In the genomic region with DNA sequence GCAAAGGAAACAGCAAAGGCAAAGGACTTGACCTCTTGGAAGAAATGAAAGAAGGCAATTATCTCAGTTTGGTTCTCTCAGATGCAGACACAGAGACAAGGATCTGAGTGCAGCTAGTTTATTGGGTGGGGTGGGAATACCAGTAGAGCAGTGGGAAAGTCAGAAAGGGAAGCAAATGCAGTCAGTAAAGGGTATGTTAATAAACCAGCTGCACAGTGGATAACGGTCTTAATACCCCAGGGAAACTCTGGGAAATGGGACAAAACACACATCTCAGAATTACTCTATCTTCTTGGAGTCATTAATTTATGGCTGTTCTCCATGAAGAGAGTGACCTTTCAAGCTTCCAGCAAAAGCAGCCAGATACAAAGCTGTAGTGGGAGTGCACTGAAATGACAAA, we compare ENCODE assay signal across 22 cellular contexts.
"Had no signal": no experiment of that assay in that cellular context is flagged by ENCODE, and none has a peak within 500 bp of the region (broad histone marks: within the 10 kb centered on the region; RNA-seq: fewer than 3 reads in every experiment).

No MANE protein-coding gene starts in this region.

- ATAC-seq: activated T-helper 17 cell treated with anti-CD3 and anti-CD28 coated beads, Interleukin-2, amount 50 U/mL, for 72 hours; PC-3; T-cell had no signal

- H3K4me1 Mint-ChIP-seq: activated CD4-positive, alpha-beta memory T cell treated with anti-CD3 and anti-CD28 coated beads, Interleukin-2, amount 10 ng/mL, durations not matched to agents 7 days and 5 days; activated CD4-positive, alpha-beta T cell treated with anti-CD3 and anti-CD28 coated beads, Interleukin-2, amount 10 ng/mL, durations not matched to agents 7 days and 5 days; activated T-helper 17 cell treated with anti-CD3 and anti-CD28 coated beads, Interleukin-2, amount 50 U/mL, for 72 hours; T-cell had no signal

- H3K36me3 Mint-ChIP-seq: activated naive CD8-positive, alpha-beta T cell; T-cell had no signal

- H3K27ac Mint-ChIP-seq: activated CD4-positive, alpha-beta memory T cell treated with anti-CD3 and anti-CD28 coated beads, Interleukin-2, amount 10 ng/mL, durations not matched to agents 7 days and 5 days; activated CD4-positive, alpha-beta T cell treated with anti-CD3 and anti-CD28 coated beads, Interleukin-2, amount 10 ng/mL, durations not matched to agents 7 days and 5 days; activated naive CD4-positive, alpha-beta T cell treated with anti-CD3 and anti-CD28 coated beads for 36 hours; activated naive CD8-positive, alpha-beta T cell; activated T-helper 17 cell treated with anti-CD3 and anti-CD28 coated beads, Interleukin-2, amount 50 U/mL, for 72 hours; T-cell had no signal

- H3K4me3 Mint-ChIP-seq: activated CD4-positive, alpha-beta memory T cell treated with anti-CD3 and anti-CD28 coated beads, Interleukin-2, amount 10 ng/mL, durations not matched to agents 7 days and 5 days; activated CD4-positive, alpha-beta T cell treated with anti-CD3 and anti-CD28 coated beads, Interleukin-2, amount 10 ng/mL, durations not matched to agents 7 days and 5 days; activated naive CD4-positive, alpha-beta T cell treated with anti-CD3 and anti-CD28 coated beads for 36 hours; activated naive CD8-positive, alpha-beta T cell; activated T-helper 17 cell treated with anti-CD3 and anti-CD28 coated beads, Interleukin-2, amount 50 U/mL, for 72 hours; T-cell had no signal

- H3K9me3 Mint-ChIP-seq: activated CD4-positive, alpha-beta memory T cell treated with anti-CD3 and anti-CD28 coated beads, Interleukin-2, amount 10 ng/mL, durations not matched to agents 7 days and 5 days; activated CD4-positive, alpha-beta T cell treated with anti-CD3 and anti-CD28 coated beads, Interleukin-2, amount 10 ng/mL, durations not matched to agents 7 days and 5 days; activated naive CD4-positive, alpha-beta T cell treated with anti-CD3 and anti-CD28 coated beads for 36 hours; activated T-helper 17 cell treated with anti-CD3 and anti-CD28 coated beads, Interleukin-2, amount 50 U/mL, for 72 hours; T-cell had no signal

- H3K27ac ChIP-seq: SK-N-MC had no signal

- DNase-seq: activated CD4-positive, alpha-beta memory T cell treated with anti-CD3 and anti-CD28 coated beads, Interleukin-2, amount 10 ng/mL, durations not matched to agents 7 days and 5 days; activated CD4-positive, alpha-beta T cell treated with anti-CD3 and anti-CD28 coated beads, Interleukin-2, amount 10 ng/mL, durations not matched to agents 7 days and 5 days; activated CD4-positive, CD25-positive, alpha-beta regulatory T cell; activated gamma-delta T cell; activated naive CD4-positive, alpha-beta T cell treated with anti-CD3 and anti-CD28 coated beads for 36 hours; activated T-cell treated with anti-CD3 and anti-CD28 coated beads for 4 hours; activated T-cell treated with anti-CD3 and anti-CD28 coated beads, Interleukin-2, amount 50 U/mL, for 48 hours; amygdala; caudate nucleus; Kasumi-1; KBM-7; NCI-H1105 treated with DMSO at 0.1 percent for 48 hours; NCI-H1436 treated with DMSO at 0.1 percent for 48 hours; NCI-H187; NCI-H2081; PC-3; T-cell; T-helper 2 cell; T1000 had no signal

- H3K4me3 ChIP-seq: SK-N-MC had no signal

- H3K27me3 Mint-ChIP-seq: activated naive CD8-positive, alpha-beta T cell had no signal
